ENCODE assay signal across 8 cellular contexts in the genomic region with DNA sequence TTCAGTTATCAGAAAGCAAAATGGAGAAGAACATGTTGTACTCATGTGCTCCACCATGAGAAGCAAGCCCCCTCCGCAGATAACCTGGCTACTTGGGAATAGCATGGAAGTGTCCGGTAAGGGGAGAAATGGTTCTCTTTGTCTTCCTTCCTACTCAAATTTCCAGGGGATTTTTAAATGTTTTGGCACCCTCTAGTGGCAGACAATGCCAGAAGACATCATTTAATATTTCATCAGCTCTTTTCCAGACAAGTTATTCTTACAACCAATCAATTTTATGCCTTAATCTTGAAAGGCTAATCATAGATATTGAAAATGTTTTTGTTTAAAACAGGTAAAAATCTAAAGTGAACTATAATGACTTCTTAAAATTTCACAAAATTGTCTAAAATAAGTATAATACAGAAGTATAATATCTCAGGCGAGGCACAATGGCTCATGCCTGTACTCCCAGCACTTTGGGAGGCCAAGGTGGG. TPM values are rescaled to one million over a fixed set of nuclear protein-coding genes. Genes with fewer than 3 reads are reported as not detected.
DNase-seq lines count a peak whose midpoint lies in the region; ATAC-seq and TF ChIP-seq lines count a peak whose summit lies in the region.

No MANE protein-coding gene starts in this region.

- H3K4me3 ChIP-seq in A673 (ENCODE audit: low read depth, low read length, poor library complexity, severe bottlenecking) (no peak overlapping the region), SU-DHL-6 (ENCODE audit: insufficient read depth, low read length, poor library complexity, severe bottlenecking) (no peak overlapping the region), left lung (no peak overlapping the region), upper lobe of left lung (no peak overlapping the region)

- intact Hi-C loops in A673 (cut with micrococcal nuclease; ENCODE audit: unreplicated experiment) (loop anchor here (1.0 to 2.0 kb wide), 3 partner anchors 58 to 273 kb away; no protein-coding TSS in a partner anchor), left lung (cut with DNase I) (loop anchor here in 1 of 2 donors (5.0 kb wide), 2 partner anchors 57 to 222 kb away; no protein-coding TSS in a partner anchor)

- H3K27me3 ChIP-seq in A673 (replicated peaks; ENCODE audit: insufficient read depth, low read depth, low read length, poor library complexity) (no peaks in the 10 kb centered on the region), SU-DHL-6 (ENCODE audit: low read length) (no peaks in the 10 kb centered on the region), left lung (no peaks in the 10 kb centered on the region), upper lobe of left lung (no peaks in the 10 kb centered on the region)

- H3K9me2 ChIP-seq in SU-DHL-6 (replicated peaks; ENCODE audit: insufficient read depth, low read length), result no peaks in the 10 kb centered on the region

- no peak overlapping the region for H3K4me2 ChIP-seq in SU-DHL-6 (ENCODE audit: low read depth, low read length, poor library complexity, severe bottlenecking)

- peaks cover 54% of the 10 kb centered on the region for H3K4me1 Mint-ChIP-seq in central memory CD8-positive, alpha-beta T cell

- no peaks in the 10 kb centered on the region for H3K79me2 ChIP-seq in SU-DHL-6 (ENCODE audit: insufficient read depth, low read length)

- no TSS peak for BruUV-seq in A673 (replicated peaks; lab: Mats Ljungman, UMichigan)

- CTCF ChIA-PET in A673 (lab: Charles Lee), result interaction anchor here (0.5 to 3.6 kb wide), 11 partner anchors 13 to 274 kb away, joined by 3 to 54 read pairs (median 4); no protein-coding TSS in a partner anchor

- no peaks in the 10 kb centered on the region for H3F3A ChIP-seq in SU-DHL-6 (ENCODE audit: insufficient read depth)

- peak overlapping the region; percentile 97 for H3K27ac Mint-ChIP-seq in central memory CD8-positive, alpha-beta T cell (ENCODE audit: low read depth)

- peaks cover 40% of the 10 kb centered on the region for H3K4me1 ChIP-seq in A673 (ENCODE audit: insufficient read depth, low read length, poor library complexity, severe bottlenecking)
- peaks cover 0 to 12% of the 10 kb centered on the region in 2 donors for H3K4me1 ChIP-seq in left lung
- H3K4me1 ChIP-seq in upper lobe of left lung, result peaks cover 0 to 3% (median 0%) of the 10 kb centered on the region in 4 donors

- DNase-seq in A673 (ENCODE audit: low spot score) (peak; percentile 91), GM03348 (ENCODE audit: low spot score) (peak; percentile 83), NCI-H146 treated with DMSO at 0.1 percent for 48 hours (lab: John Stamatoyannopoulos, UW; ENCODE audit: unreplicated experiment) (peak; percentile 47), left lung (no peak), upper lobe of left lung (no peak)
- peak in 1 of 2 donors; percentile 57 for DNase-seq in central memory CD8-positive, alpha-beta T cell (ENCODE audit: low spot score in 2 of 2)

- H3K4me3 Mint-ChIP-seq in central memory CD8-positive, alpha-beta T cell, result no peak overlapping the region

- no peak for TF ChIP-seq EP300 in upper lobe of left lung (IDR thresholded peaks at IDR 0.05)

- H3K27ac ChIP-seq in A673 (ENCODE audit: low read depth, low read length, poor library complexity, severe bottlenecking) (no peak overlapping the region), SU-DHL-6 (ENCODE audit: low read depth, low read length) (no peak overlapping the region), left lung (no peak overlapping the region), upper lobe of left lung (no peak overlapping the region)

- no peaks in the 10 kb centered on the region for H3K27me3 Mint-ChIP-seq in central memory CD8-positive, alpha-beta T cell

- H2AFZ ChIP-seq in SU-DHL-6 (ENCODE audit: low read depth, low read length, severe bottlenecking), result no peak overlapping the region

- H3K36me3 ChIP-seq in A673 (ENCODE audit: insufficient read depth, low read length, poor library complexity, severe bottlenecking) (no peaks in the 10 kb centered on the region), SU-DHL-6 (ENCODE audit: low read length) (no peaks in the 10 kb centered on the region), left lung (no peaks in the 10 kb centered on the region), upper lobe of left lung (no peaks in the 10 kb centered on the region)

- no peaks in the 10 kb centered on the region for H3K9me3 Mint-ChIP-seq in central memory CD8-positive, alpha-beta T cell

- H3K9me3 ChIP-seq in A673 (ENCODE audit: low read depth, low read length, poor library complexity, severe bottlenecking), result no peaks in the 10 kb centered on the region
- H3K9me3 ChIP-seq in SU-DHL-6 (ENCODE audit: insufficient read depth, low read length), result no peaks in the 10 kb centered on the region
- H3K9me3 ChIP-seq in left lung, result no peaks in the 10 kb centered on the region
- H3K9me3 ChIP-seq in upper lobe of left lung, result no peaks in the 10 kb centered on the region

- no peaks in the 10 kb centered on the region for H4K20me1 ChIP-seq in SU-DHL-6 (ENCODE audit: low read depth, low read length)

- H3K9ac ChIP-seq in SU-DHL-6 (ENCODE audit: low read length), result no peak overlapping the region

- ATAC-seq in central memory CD8-positive, alpha-beta T cell (replicated peaks; ENCODE audit: extremely low read depth, poor library complexity, severe bottlenecking), result no peak
- ATAC-seq in left lung (peak; percentile 78), upper lobe of left lung (ENCODE audit: low FRiP score in 2 of 2) (peak in 1 of 2 donors; percentile 64), HG03342 (IDR thresholded peaks at IDR 0.05; ENCODE audit: unreplicated experiment) (no peak)

- peak; percentile 88 for TF ChIP-seq CTCF in A673 (conservative IDR thresholded peaks at IDR 0.05; ENCODE audit: low read depth, low read length)
- peak; percentile 63 for TF ChIP-seq CTCF in SU-DHL-6 (IDR thresholded peaks at IDR 0.05; ENCODE audit: insufficient read depth, low read length, poor library complexity, severe bottlenecking)
- peak; percentile 51 to 71 for TF ChIP-seq CTCF in left lung (IDR thresholded peaks at IDR 0.05)
- peak; percentile 60 to 73 (median 68) for TF ChIP-seq CTCF in upper lobe of left lung (IDR thresholded peaks at IDR 0.05)

- 31 to 32% methylated on average over 3 of the region's 3 CpGs for WGBS in upper lobe of left lung, 2 donors

- TF ChIP-seq POLR2A in upper lobe of left lung (IDR thresholded peaks at IDR 0.05), result no peak

- H3K36me3 Mint-ChIP-seq in central memory CD8-positive, alpha-beta T cell (ENCODE audit: insufficient read depth), result peaks cover 77% of the 10 kb centered on the region

- POLR2A ChIA-PET in A673 (lab: Charles Lee; ENCODE audit: low non-redundant PET), result no interaction called here

RNA-seq across cellular contexts. Expression of a gene that starts 15.7 kb away (rescaled TPM):
- total RNA-seq in A673 (2021) (not detected in 2 replicates), left lung (1 to 10 TPM; 2.5 to 3.4 TPM), upper lobe of left lung (1 to 10 TPM in 5 of 6 donors, not detected in 1; 1.1 to 5.4 (median 2.6) TPM)

RNA-seq across cellular contexts. Expression of a gene that starts 28.6 kb away (rescaled TPM):
- total RNA-seq in A673 (2021) (4.2 and 4.4 TPM in 2 replicates), left lung (1 to 10 TPM; 7.3 to 9.8 TPM), upper lobe of left lung (10 to 100 TPM in 2 of 6 donors, 1 to 10 TPM in 4; 5.5 to 20.9 (median 8.8) TPM)

Comparison
In these comparisons a context has a peak if more than half of its experiments do, and no peak if none do; other contexts are left out.
1. DNase-seq: peak in A673 (single experiment), GM03348 (single experiment) and NCI-H146 treated with DMSO at 0.1 percent for 48 hours (single experiment); none in left lung (0 of 2) and upper lobe of left lung (0 of 2).
2. Peak in every context shown above with its lines, with median percentiles within 50 percentile points of each other: CTCF ChIP-seq.